In the genomic region with DNA sequence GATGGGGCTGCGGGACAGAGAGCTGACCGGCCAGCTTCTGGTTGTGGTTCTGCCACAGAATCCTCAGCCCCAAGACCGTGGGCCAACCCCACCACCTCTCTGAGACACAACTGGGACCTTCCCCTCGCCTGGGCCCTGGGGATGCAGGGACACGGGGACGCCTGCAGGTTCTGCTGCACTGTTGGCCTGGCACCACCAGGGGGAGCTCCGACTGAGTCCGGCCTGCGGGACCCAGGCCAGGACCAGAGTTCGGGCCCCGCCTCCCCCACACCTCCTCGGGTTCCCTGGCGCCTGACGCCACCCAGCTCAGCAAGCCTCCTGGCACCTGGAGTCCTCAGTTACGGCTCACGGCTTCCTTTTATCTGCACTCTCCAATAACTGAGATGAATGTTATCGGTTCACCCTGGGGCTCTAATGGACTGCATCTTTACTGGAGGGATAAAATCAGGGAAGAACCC, we compare ENCODE assay signal across 8 cellular contexts. TPM values are rescaled to one million over a fixed set of nuclear protein-coding genes. Genes with fewer than 3 reads are reported as not detected.
DNase-seq lines count a peak whose midpoint lies in the region; ATAC-seq, FAIRE-seq and TF ChIP-seq lines count a peak whose summit lies in the region.

No MANE protein-coding gene starts in this region.

- no peaks in the 10 kb centered on the region for H3K36me3 ChIP-seq in KMS-11 (ENCODE audit: insufficient read depth)
- no peaks in the 10 kb centered on the region for H3K36me3 ChIP-seq in Panc1 (ENCODE audit: control insufficient read depth, insufficient read depth, low read length)
- peaks cover 7 to 49% (median 13%) of the 10 kb centered on the region in 3 donors for H3K36me3 ChIP-seq in esophagus squamous epithelium
- no peaks in the 10 kb centered on the region for H3K36me3 ChIP-seq in neural cell (ENCODE audit: insufficient read depth, low read length)

- POLR2A ChIA-PET in Panc1 (lab: Charles Lee) = interaction anchor here (0.6 kb wide), 1 partner anchor 26 kb away, joined by 5 read pairs; no protein-coding TSS in a partner anchor

- peak; percentile 87 for ATAC-seq in Panc1
- ATAC-seq in GM21786 (IDR thresholded peaks at IDR 0.05; ENCODE audit: unreplicated experiment) = no peak

- WGBS in esophagus squamous epithelium, 2 donors = 3 to 20% methylated on average over 6 to 8 of the region's 17 CpGs

- no peaks in the 10 kb centered on the region for H3K9me3 ChIP-seq in Panc1 (ENCODE audit: control insufficient read depth, insufficient read depth, low read depth, low read length)
- H3K9me3 ChIP-seq in esophagus squamous epithelium = no peaks in the 10 kb centered on the region
- H3K9me3 ChIP-seq in neural cell (ENCODE audit: low read length) = no peaks in the 10 kb centered on the region

- H3K9ac ChIP-seq in KMS-11 (no peak overlapping the region), neural cell (ENCODE audit: low read length) (no peak overlapping the region)

- no peaks in the 10 kb centered on the region for H3F3A ChIP-seq in neural cell (ENCODE audit: insufficient read depth, low read length, poor library complexity, severe bottlenecking)

- H3K79me2 ChIP-seq in KMS-11 (ENCODE audit: insufficient read depth, low read depth) (no peaks in the 10 kb centered on the region), neural cell (replicated peaks; ENCODE audit: insufficient read depth, low read length) (no peaks in the 10 kb centered on the region)

- FAIRE-seq in D721Med (lab: Jason Lieb, UNC) = no peak

- DNase-seq in D721Med (ENCODE audit: insufficient read length, low spot score) = peak; percentile 85
- no peak for DNase-seq in Panc1 (ENCODE audit: low read depth, low spot score)
- peak; percentile 77 for DNase-seq in activated T-cell treated with anti-CD3 and anti-CD28 coated beads, Interleukin-2, amount 50 U/mL, for 1 hour
- DNase-seq in esophagus squamous epithelium (lab: John Stamatoyannopoulos, UW) = no peak
- peak in 34 of 49 donors; percentile 6 to 87 (median 46) for DNase-seq in substantia nigra (lab: John Stamatoyannopoulos, UW)

- H3K27ac ChIP-seq in KMS-11 = no peak overlapping the region
- no peak overlapping the region for H3K27ac ChIP-seq in Panc1 (ENCODE audit: low read length)
- H3K27ac ChIP-seq in esophagus squamous epithelium = no peak overlapping the region
- H3K27ac ChIP-seq in neural cell (ENCODE audit: low read length) = no peak overlapping the region
- H3K27ac ChIP-seq in substantia nigra (ENCODE audit: low read depth, low read length, poor library complexity, severe bottlenecking) = no peak overlapping the region

- H3K4me2 ChIP-seq in KMS-11 (no peak overlapping the region), neural cell (ENCODE audit: low read length) (no peak overlapping the region)

- H3K4me1 ChIP-seq in KMS-11 (ENCODE audit: low read depth, poor library complexity, severe bottlenecking) (peaks cover 13% of the 10 kb centered on the region), Panc1 (ENCODE audit: control insufficient read depth, insufficient read depth, low read length) (peaks cover 7% of the 10 kb centered on the region), esophagus squamous epithelium (peaks cover 6 to 22% (median 7%) of the 10 kb centered on the region in 3 donors)

- CTCF ChIA-PET in Panc1 (lab: Charles Lee) = interaction anchor here (0.6 to 2.3 kb wide), 12 partner anchors 8 to 262 kb away, joined by 3 to 7 read pairs (median 4); no protein-coding TSS in a partner anchor

- H2AFZ ChIP-seq in KMS-11 (ENCODE audit: low read depth) (no peak overlapping the region), neural cell (ENCODE audit: low read depth, low read length) (no peak overlapping the region)

- H3K4me3 ChIP-seq in KMS-11 (IDR thresholded peaks at IDR 0.05; ENCODE audit: insufficient read depth, low read depth, low read length) (no peak overlapping the region), Panc1 (ENCODE audit: low read depth in 2 of 2, low read length in 2 of 2) (no peak overlapping the region), esophagus squamous epithelium (peak overlapping the region in 1 of 4 donors; percentile 8), neural cell (ENCODE audit: low read length) (no peak overlapping the region)

- TF ChIP-seq RAD21 in neural cell (conservative IDR thresholded peaks at IDR 0.05) = peak; percentile 48

- TF ChIP-seq EP300 in neural cell (conservative IDR thresholded peaks at IDR 0.05; ENCODE audit: poor library complexity, severe bottlenecking) = no peak

- no peak for TF ChIP-seq POLR2A in esophagus squamous epithelium (IDR thresholded peaks at IDR 0.05)

- peak; percentile 92 for TF ChIP-seq CTCF in D721Med (IDR thresholded peaks at IDR 0.05; ENCODE audit: insufficient read depth, missing control alignments)
- TF ChIP-seq CTCF in KMS-11 (conservative IDR thresholded peaks at IDR 0.05; ENCODE audit: low read depth, low read length) = peak; percentile 88
- TF ChIP-seq CTCF in Panc1 (IDR thresholded peaks at IDR 0.05) = peak; percentile 99
- peak; percentile 90 to 98 (median 96) for TF ChIP-seq CTCF in esophagus squamous epithelium (IDR thresholded peaks at IDR 0.05)
- peak; percentile 71 for TF ChIP-seq CTCF in neural cell (IDR thresholded peaks at IDR 0.05; ENCODE audit: poor library complexity, severe bottlenecking)

- H3K9me2 ChIP-seq in neural cell (ENCODE audit: insufficient read depth, low read length) = no peaks in the 10 kb centered on the region

- BruUV-seq in Panc1 (replicated peaks; lab: Mats Ljungman, UMichigan) = no TSS peak

- no peaks in the 10 kb centered on the region for H3K27me3 ChIP-seq in KMS-11 (ENCODE audit: insufficient read depth, low read depth)
- no peaks in the 10 kb centered on the region for H3K27me3 ChIP-seq in Panc1 (ENCODE audit: control insufficient read depth, insufficient read depth, low read length)
- no peaks in the 10 kb centered on the region for H3K27me3 ChIP-seq in esophagus squamous epithelium
- H3K27me3 ChIP-seq in neural cell (ENCODE audit: insufficient read depth, low read depth, low read length) = no peaks in the 10 kb centered on the region

- intact Hi-C loops in Panc1 (cut with micrococcal nuclease; ENCODE audit: unreplicated experiment) = loop anchor here (5.0 kb wide), 1 partner anchor 74 kb away; no protein-coding TSS in a partner anchor
- intact Hi-C loops in esophagus squamous epithelium (cut with DNase I) = no loop called here

- in situ Hi-C loops in Panc1 (cut with HindIII; ENCODE audit: low pct_unique_long_range_greater_than_20kb, low sequenced_read_pairs) = no loop called here

- H4K20me1 ChIP-seq in KMS-11 (ENCODE audit: insufficient read depth) = no peaks in the 10 kb centered on the region
- no peaks in the 10 kb centered on the region for H4K20me1 ChIP-seq in neural cell (ENCODE audit: insufficient read depth)

TF ChIP-seq in neural cell, 6 proteins besides CTCF, POLR2A, EP300 and RAD21:
- TF ChIP-seq SMC3 (conservative IDR thresholded peaks at IDR 0.05; ENCODE audit: poor library complexity) = peak; percentile 58
- TF ChIP-seq TAF1 (IDR thresholded peaks at IDR 0.05; ENCODE audit: low read depth) = no peak
- TF ChIP-seq POLR2AphosphoS5 (IDR thresholded peaks at IDR 0.05) = no peak

RNA-seq across cellular contexts. Expression of a gene that starts 27.3 kb away (rescaled TPM):
- total RNA-seq in Panc1 (2021; ENCODE audit: unreplicated experiment) (41.6 TPM), esophagus squamous epithelium (10 to 100 TPM in 2 of 4 donors, 1 to 10 TPM in 2; 6.4 to 20.2 (median 11.5) TPM)
- polyA plus RNA-seq in Panc1 (2012; ENCODE audit: insufficient read length) = 49.2 TPM
- 19.8 and 29.5 TPM in 2 replicates for polyA plus RNA-seq in neural cell
- polyA minus RNA-seq in neural cell = 86.2 and 88.0 TPM in 2 replicates

RNA-seq across cellular contexts. Expression of a gene that starts 28.0 kb away (rescaled TPM):
- 18.0 TPM for total RNA-seq in Panc1 (2021; ENCODE audit: unreplicated experiment)
- polyA plus RNA-seq in Panc1 (2012; ENCODE audit: insufficient read length) = 21.4 TPM
- total RNA-seq in esophagus squamous epithelium = 1 to 10 TPM in 3 of 4 donors, under 1 TPM in 1; 0.32 to 3.9 (median 2.1) TPM
- 5.5 and 15.0 TPM in 2 replicates for polyA plus RNA-seq in neural cell
- polyA minus RNA-seq in neural cell = 18.0 and 24.1 TPM in 2 replicates

Comparison
In these comparisons a context has a peak if more than half of its experiments do, and no peak if none do; other contexts are left out.
1. DNase-seq: peak in D721Med (single experiment), activated T-cell treated with anti-CD3 and anti-CD28 coated beads, Interleukin-2, amount 50 U/mL, for 1 hour (single experiment) and substantia nigra (34 of 49); none in Panc1 (single experiment) and esophagus squamous epithelium (single experiment).
2. Peak in every context shown above with its lines, with median percentiles within 50 percentile points of each other: CTCF ChIP-seq.